In the genomic region with DNA sequence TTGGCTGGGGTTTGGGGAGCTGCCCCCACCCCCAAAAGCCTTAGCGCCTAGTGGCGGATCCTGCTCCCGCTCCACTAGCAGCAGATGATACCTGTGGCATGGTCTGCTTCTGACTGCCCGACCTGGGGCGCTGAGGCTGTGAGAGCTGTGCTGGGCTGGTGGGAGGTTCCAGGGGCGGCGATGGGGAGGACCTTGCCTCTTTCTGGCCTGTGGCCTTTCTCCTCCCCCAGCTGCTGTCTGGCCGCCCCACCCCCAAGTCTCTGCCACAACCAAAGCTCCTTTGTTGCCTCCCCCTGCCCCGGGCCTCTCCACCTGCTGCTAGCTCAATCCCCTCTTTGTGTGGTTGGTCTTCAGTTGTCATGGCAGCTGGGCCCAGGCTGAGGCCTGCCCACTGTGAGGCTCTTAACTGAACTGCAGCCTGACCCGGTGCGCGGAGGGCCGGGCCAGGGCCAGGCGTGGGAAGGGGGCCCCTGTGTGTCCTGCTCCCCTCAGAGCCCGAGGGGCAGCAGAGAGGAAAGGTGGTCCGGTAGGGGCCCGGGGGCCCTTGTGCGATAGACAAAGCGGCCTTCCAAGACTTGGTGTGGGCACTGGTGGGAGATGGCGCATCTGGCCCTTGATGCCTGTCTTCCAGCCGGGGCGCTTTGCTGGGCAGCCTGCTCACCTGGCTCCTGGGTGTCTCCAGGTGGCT, we compare ENCODE assay signal across 10 cellular contexts. TPM values are rescaled to one million over a fixed set of nuclear protein-coding genes. Genes with fewer than 3 reads are reported as not detected.
A peak's percentile ranks its signal among the peaks of the same experiment; 100 is the strongest.
DNase-seq lines count a peak whose midpoint lies in the region; ATAC-seq and TF ChIP-seq lines count a peak whose summit lies in the region.
"Had no signal": no experiment of that assay in that cellular context is flagged by ENCODE, and none has a peak within 500 bp of the region (broad histone marks: within the 10 kb centered on the region; RNA-seq: fewer than 3 reads in every experiment).

No MANE protein-coding gene starts in this region.

- H3K27ac Mint-ChIP-seq in dendritic cell treated with granulocyte-macrophage colony-stimulating factor and Interleukin-4, amounts not matched to agents 40 ng/mL and 50 ng/mL, for 4 days: peak overlapping the region; percentile 27
- H3K27ac Mint-ChIP-seq in activated CD4-positive, alpha-beta T cell treated with anti-CD3 and anti-CD28 coated beads, Interleukin-2, amount 10 ng/mL, durations not matched to agents 24 days and 14 days: no peak overlapping the region

- no peaks in the 10 kb centered on the region for H3K9me2 ChIP-seq in neural cell (ENCODE audit: insufficient read depth, low read length)

- peak overlapping the region; percentile 30 for H3K4me2 ChIP-seq in neural cell (ENCODE audit: low read length)

- peaks cover 36% of the 10 kb centered on the region for H3K36me3 Mint-ChIP-seq in dendritic cell treated with granulocyte-macrophage colony-stimulating factor and Interleukin-4, amounts not matched to agents 40 ng/mL and 50 ng/mL, for 4 days (ENCODE audit: low read depth)
- H3K36me3 Mint-ChIP-seq in activated CD4-positive, alpha-beta T cell treated with anti-CD3 and anti-CD28 coated beads, Interleukin-2, amount 10 ng/mL, durations not matched to agents 24 days and 14 days (ENCODE audit: low read depth): peaks cover 3% of the 10 kb centered on the region

- TF ChIP-seq EP300 in neural cell (conservative IDR thresholded peaks at IDR 0.05; ENCODE audit: poor library complexity, severe bottlenecking): peak; percentile 55

- H3K4me1 Mint-ChIP-seq in dendritic cell treated with granulocyte-macrophage colony-stimulating factor and Interleukin-4, amounts not matched to agents 40 ng/mL and 50 ng/mL, for 4 days (ENCODE audit: low read depth): peaks cover 62% of the 10 kb centered on the region
- peaks cover 16% of the 10 kb centered on the region for H3K4me1 Mint-ChIP-seq in activated CD4-positive, alpha-beta T cell treated with anti-CD3 and anti-CD28 coated beads, Interleukin-2, amount 10 ng/mL, durations not matched to agents 24 days and 14 days

- H3K9me3 ChIP-seq in neural cell (ENCODE audit: low read length): no peaks in the 10 kb centered on the region
- H3K9me3 ChIP-seq: heart left ventricle had no signal

- H3K27me3 ChIP-seq in neural cell (ENCODE audit: insufficient read depth, low read depth, low read length): no peaks in the 10 kb centered on the region
- H3K27me3 ChIP-seq: heart left ventricle had no signal

- no peaks in the 10 kb centered on the region for H3F3A ChIP-seq in neural cell (ENCODE audit: insufficient read depth, low read length, poor library complexity, severe bottlenecking)

- no peaks in the 10 kb centered on the region for H3K9me3 Mint-ChIP-seq in dendritic cell treated with granulocyte-macrophage colony-stimulating factor and Interleukin-4, amounts not matched to agents 40 ng/mL and 50 ng/mL, for 4 days
- no peaks in the 10 kb centered on the region for H3K9me3 Mint-ChIP-seq in activated CD4-positive, alpha-beta T cell treated with anti-CD3 and anti-CD28 coated beads, Interleukin-2, amount 10 ng/mL, durations not matched to agents 24 days and 14 days

- H2AFZ ChIP-seq in neural cell (ENCODE audit: low read depth, low read length): no peak overlapping the region

- intact Hi-C loops in dendritic cell treated with granulocyte-macrophage colony-stimulating factor and Interleukin-4, amounts not matched to agents 40 ng/mL and 50 ng/mL, for 4 days (cut with micrococcal nuclease): no loop called here
- intact Hi-C loops in activated CD4-positive, alpha-beta T cell treated with anti-CD3 and anti-CD28 coated beads, Interleukin-2, amount 10 ng/mL, durations not matched to agents 24 days and 14 days (cut with micrococcal nuclease): no loop called here

- H3K4me3 Mint-ChIP-seq in dendritic cell treated with granulocyte-macrophage colony-stimulating factor and Interleukin-4, amounts not matched to agents 40 ng/mL and 50 ng/mL, for 4 days: no peak overlapping the region
- no peak overlapping the region for H3K4me3 Mint-ChIP-seq in activated CD4-positive, alpha-beta T cell treated with anti-CD3 and anti-CD28 coated beads, Interleukin-2, amount 10 ng/mL, durations not matched to agents 24 days and 14 days

- peak overlapping the region; percentile 54 for H3K4me3 ChIP-seq in neural cell (ENCODE audit: low read length)
- H3K4me3 ChIP-seq: heart left ventricle had no signal

- peak; percentile 21 for TF ChIP-seq CTCF in neural cell (IDR thresholded peaks at IDR 0.05; ENCODE audit: poor library complexity, severe bottlenecking)

- H3K79me2 ChIP-seq in neural cell (replicated peaks; ENCODE audit: insufficient read depth, low read length): peaks cover 58% of the 10 kb centered on the region

- no peaks in the 10 kb centered on the region for H3K36me3 ChIP-seq in neural cell (ENCODE audit: insufficient read depth, low read length)

- no peaks in the 10 kb centered on the region for H4K20me1 ChIP-seq in neural cell (ENCODE audit: insufficient read depth)

- H3K27ac ChIP-seq in neural cell (ENCODE audit: low read length): peak overlapping the region; percentile 61

- H3K9ac ChIP-seq in neural cell (ENCODE audit: low read length): peak overlapping the region; percentile 51

- DNase-seq in DMS53 treated with DMSO at 0.1 percent for 48 hours (lab: John Stamatoyannopoulos, UW; ENCODE audit: unreplicated experiment): peak; percentile 92
- peak; percentile 91 for DNase-seq in NCI-H2196 (lab: John Stamatoyannopoulos, UW; ENCODE audit: unreplicated experiment)
- no peak for DNase-seq in LoVo (ENCODE audit: low spot score)
- DNase-seq in activated CD4-positive, alpha-beta T cell treated with anti-CD3 and anti-CD28 coated beads, Interleukin-2, amount 10 ng/mL, durations not matched to agents 24 days and 14 days: no peak
- DNase-seq: OCI-M1 had no signal

- ATAC-seq in HG03159 (IDR thresholded peaks at IDR 0.05; ENCODE audit: unreplicated experiment): no peak
- ATAC-seq in HG03280 (IDR thresholded peaks at IDR 0.05; ENCODE audit: unreplicated experiment): no peak
- ATAC-seq: heart left ventricle had no signal

- no peaks in the 10 kb centered on the region for H3K27me3 Mint-ChIP-seq in dendritic cell treated with granulocyte-macrophage colony-stimulating factor and Interleukin-4, amounts not matched to agents 40 ng/mL and 50 ng/mL, for 4 days
- H3K27me3 Mint-ChIP-seq in activated CD4-positive, alpha-beta T cell treated with anti-CD3 and anti-CD28 coated beads, Interleukin-2, amount 10 ng/mL, durations not matched to agents 24 days and 14 days: no peaks in the 10 kb centered on the region

- no peak for TF ChIP-seq RAD21 in neural cell (conservative IDR thresholded peaks at IDR 0.05)

TF ChIP-seq in neural cell, 6 proteins besides CTCF, POLR2A, EP300 and RAD21:
- TF ChIP-seq MXI1 (conservative IDR thresholded peaks at IDR 0.05; ENCODE audit: poor library complexity, severe bottlenecking): peak; percentile 9
- TF ChIP-seq, protein P1, sequence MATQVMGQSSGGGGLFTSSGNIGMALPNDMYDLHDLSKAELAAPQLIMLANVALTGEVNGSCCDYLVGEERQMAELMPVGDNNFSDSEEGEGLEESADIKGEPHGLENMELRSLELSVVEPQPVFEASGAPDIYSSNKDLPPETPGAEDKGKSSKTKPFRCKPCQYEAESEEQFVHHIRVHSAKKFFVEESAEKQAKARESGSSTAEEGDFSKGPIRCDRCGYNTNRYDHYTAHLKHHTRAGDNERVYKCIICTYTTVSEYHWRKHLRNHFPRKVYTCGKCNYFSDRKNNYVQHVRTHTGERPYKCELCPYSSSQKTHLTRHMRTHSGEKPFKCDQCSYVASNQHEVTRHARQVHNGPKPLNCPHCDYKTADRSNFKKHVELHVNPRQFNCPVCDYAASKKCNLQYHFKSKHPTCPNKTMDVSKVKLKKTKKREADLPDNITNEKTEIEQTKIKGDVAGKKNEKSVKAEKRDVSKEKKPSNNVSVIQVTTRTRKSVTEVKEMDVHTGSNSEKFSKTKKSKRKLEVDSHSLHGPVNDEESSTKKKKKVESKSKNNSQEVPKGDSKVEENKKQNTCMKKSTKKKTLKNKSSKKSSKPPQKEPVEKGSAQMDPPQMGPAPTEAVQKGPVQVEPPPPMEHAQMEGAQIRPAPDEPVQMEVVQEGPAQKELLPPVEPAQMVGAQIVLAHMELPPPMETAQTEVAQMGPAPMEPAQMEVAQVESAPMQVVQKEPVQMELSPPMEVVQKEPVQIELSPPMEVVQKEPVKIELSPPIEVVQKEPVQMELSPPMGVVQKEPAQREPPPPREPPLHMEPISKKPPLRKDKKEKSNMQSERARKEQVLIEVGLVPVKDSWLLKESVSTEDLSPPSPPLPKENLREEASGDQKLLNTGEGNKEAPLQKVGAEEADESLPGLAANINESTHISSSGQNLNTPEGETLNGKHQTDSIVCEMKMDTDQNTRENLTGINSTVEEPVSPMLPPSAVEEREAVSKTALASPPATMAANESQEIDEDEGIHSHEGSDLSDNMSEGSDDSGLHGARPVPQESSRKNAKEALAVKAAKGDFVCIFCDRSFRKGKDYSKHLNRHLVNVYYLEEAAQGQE (IDR thresholded peaks at IDR 0.05; ENCODE audit: borderline replicate concordance): no peak
- TF ChIP-seq POLR2AphosphoS5 (IDR thresholded peaks at IDR 0.05): no peak

RNA-seq across cellular contexts. Expression of a gene that starts 4.7 kb away (rescaled TPM):
- polyA plus RNA-seq in neural cell: 16.8 and 24.9 TPM in 2 replicates
- polyA minus RNA-seq in neural cell: 22.9 and 28.5 TPM in 2 replicates
- total RNA-seq in activated CD4-positive, alpha-beta T cell treated with anti-CD3 and anti-CD28 coated beads, Interleukin-2, amount 10 ng/mL, durations not matched to agents 24 days and 14 days: 4.2 and 5.5 TPM in 2 replicates

RNA-seq across cellular contexts. Expression of a gene that starts 15.2 kb away (rescaled TPM):
- polyA plus RNA-seq in neural cell: 95.5 and 127 TPM in 2 replicates
- 69.5 and 85.0 TPM in 2 replicates for polyA minus RNA-seq in neural cell
- total RNA-seq in activated CD4-positive, alpha-beta T cell treated with anti-CD3 and anti-CD28 coated beads, Interleukin-2, amount 10 ng/mL, durations not matched to agents 24 days and 14 days: 73.6 and 79.7 TPM in 2 replicates

RNA-seq across cellular contexts. Expression of a gene that starts 42.4 kb away (rescaled TPM):
- 0.71 TPM in 1 of 2 replicates, not detected in the other for polyA plus RNA-seq in neural cell
- polyA minus RNA-seq in neural cell: not detected in 2 replicates
- total RNA-seq in activated CD4-positive, alpha-beta T cell treated with anti-CD3 and anti-CD28 coated beads, Interleukin-2, amount 10 ng/mL, durations not matched to agents 24 days and 14 days: not detected in 2 replicates

Comparison
In these comparisons a context has a peak if more than half of its experiments do, and no peak if none do; other contexts are left out.
1. DNase-seq: peak in DMS53 treated with DMSO at 0.1 percent for 48 hours (single experiment) and NCI-H2196 (single experiment); none in LoVo (single experiment) and activated CD4-positive, alpha-beta T cell treated with anti-CD3 and anti-CD28 coated beads, Interleukin-2, amount 10 ng/mL, durations not matched to agents 24 days and 14 days (single experiment).